Comparison of ENCODE assay signal across 8 cellular contexts in the genomic region with DNA sequence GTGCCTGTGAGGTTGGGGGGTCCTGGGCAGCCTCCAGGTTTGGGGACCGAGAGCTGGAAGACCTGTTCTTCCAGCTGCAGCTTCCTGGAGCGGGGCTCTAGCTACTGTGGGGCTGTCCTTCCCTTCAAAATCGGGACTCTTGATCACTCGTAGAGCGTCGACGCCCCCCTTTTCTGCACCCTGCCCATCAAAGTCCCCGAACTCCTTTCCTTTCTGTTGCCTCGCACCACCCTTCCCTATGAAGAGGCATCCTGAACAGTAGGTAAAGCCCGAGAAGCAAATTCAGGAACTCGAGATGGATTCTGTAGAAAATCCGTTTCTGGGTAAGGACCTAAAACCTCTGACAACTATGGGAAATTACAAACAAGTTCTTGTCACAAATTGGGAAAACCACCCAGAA. TPM values are rescaled to one million over a fixed set of nuclear protein-coding genes. Genes with fewer than 3 reads are reported as not detected.
DNase-seq lines count a peak whose midpoint lies in the region; ATAC-seq and TF ChIP-seq lines count a peak whose summit lies in the region.

No MANE protein-coding gene starts in this region.

- peaks cover 14 to 34% (median 31%) of the 10 kb centered on the region in 3 donors for H3K4me1 Mint-ChIP-seq in naive B cell

- no peaks in the 10 kb centered on the region for H3K9me3 Mint-ChIP-seq in naive B cell

- H3K4me3 Mint-ChIP-seq in naive B cell, result peak overlapping the region; percentile 87 to 95 (median 95)

- H3K27ac ChIP-seq in duodenal mucosa (ENCODE audit: low read depth, low read length), result peak overlapping the region; percentile 83

- H2AFZ ChIP-seq in Loucy (ENCODE audit: low read length), result peak overlapping the region; percentile 84

- H3K9ac ChIP-seq in Loucy (ENCODE audit: low read depth, low read length, poor library complexity, severe bottlenecking), result peak overlapping the region; percentile 81
- H3K9ac ChIP-seq in duodenal mucosa (ENCODE audit: low read depth in 1 of 2, low read length in 2 of 2), result peak overlapping the region; percentile 97 to 98

- no peaks in the 10 kb centered on the region for H3K36me3 Mint-ChIP-seq in naive B cell

- peak overlapping the region; percentile 95 for H3K4me2 ChIP-seq in Loucy (ENCODE audit: low read depth, low read length, poor library complexity, severe bottlenecking)

- H3K27me3 ChIP-seq in Loucy (ENCODE audit: insufficient read depth, low read length, poor library complexity, severe bottlenecking) (no peaks in the 10 kb centered on the region), duodenal mucosa (ENCODE audit: control insufficient read depth in 1 of 2, insufficient read depth in 2 of 2, low read length in 2 of 2) (no peaks in the 10 kb centered on the region)

- no peaks in the 10 kb centered on the region for H3F3A ChIP-seq in Loucy (ENCODE audit: low read depth)

- no peak for ATAC-seq in naive B cell (ENCODE audit: low read depth in 2 of 2)
- ATAC-seq in GM21360 (IDR thresholded peaks at IDR 0.05; ENCODE audit: unreplicated experiment), result no peak

- H3K9me2 ChIP-seq in Loucy (replicated peaks; ENCODE audit: low read depth, low read length), result no peaks in the 10 kb centered on the region

- TF ChIP-seq CTCF in AG09309 (IDR thresholded peaks at IDR 0.05; ENCODE audit: control insufficient read depth, insufficient read depth, low read depth, low read length, missing control alignments) (no peak), Loucy (conservative IDR thresholded peaks at IDR 0.05; ENCODE audit: low read length) (no peak)

- H3K4me1 ChIP-seq in Loucy (ENCODE audit: insufficient read depth, low read length, poor library complexity, severe bottlenecking), result peaks cover 34% of the 10 kb centered on the region
- peaks cover 10 to 13% of the 10 kb centered on the region in 2 donors for H3K4me1 ChIP-seq in duodenal mucosa (ENCODE audit: control insufficient read depth in 1 of 2, insufficient read depth in 2 of 2, low read length in 2 of 2)

- peaks cover 3% of the 10 kb centered on the region for H4K20me1 ChIP-seq in Loucy (ENCODE audit: insufficient read depth, low read length, poor library complexity, severe bottlenecking)

- H3K79me2 ChIP-seq in Loucy (ENCODE audit: insufficient read depth, low read length), result peaks cover 53% of the 10 kb centered on the region

- H3K27me3 Mint-ChIP-seq in naive B cell, result no peaks in the 10 kb centered on the region

- H3K4me3 ChIP-seq in AG09309 (ENCODE audit: control insufficient read depth, low read depth, low read length), result peak overlapping the region; percentile 100
- peak overlapping the region; percentile 93 for H3K4me3 ChIP-seq in Loucy (ENCODE audit: low read length, poor library complexity, severe bottlenecking)
- peak overlapping the region; percentile 95 to 96 for H3K4me3 ChIP-seq in duodenal mucosa (ENCODE audit: low read depth in 1 of 2, low read length in 2 of 2)

- no peaks in the 10 kb centered on the region for H3K36me3 ChIP-seq in Loucy (ENCODE audit: insufficient read depth, low read length)
- H3K36me3 ChIP-seq in duodenal mucosa (ENCODE audit: control insufficient read depth in 1 of 2, insufficient read depth in 2 of 2, low read length in 2 of 2), result no peaks in the 10 kb centered on the region

- DNase-seq in AG09309 (ENCODE audit: low read depth), result no peak
- no peak for DNase-seq in naive B cell
- no peak for DNase-seq in middle frontal gyrus (ENCODE audit: extremely low spot score, low spot score)
- DNase-seq in NCI-H187 (lab: John Stamatoyannopoulos, UW), result no peak
- DNase-seq in hippocampal formation (lab: John Stamatoyannopoulos, UW), result no peak

- H3K27ac Mint-ChIP-seq in naive B cell, result peak overlapping the region; percentile 89 to 97 (median 95)

- H3K9me3 ChIP-seq in Loucy (ENCODE audit: insufficient read depth, low read depth, low read length) (no peaks in the 10 kb centered on the region), duodenal mucosa (ENCODE audit: control insufficient read depth in 1 of 2, low read length in 2 of 2) (no peaks in the 10 kb centered on the region)

RNA-seq across cellular contexts. Expression of a gene that starts 0.5 kb away (rescaled TPM):
- 10 to 100 TPM in 5 of 6 donors, 1 to 10 TPM in 1; 8.9 to 27.0 (median 14.7) TPM for polyA plus RNA-seq in naive B cell (ENCODE audit: low read depth in 6 of 6)

RNA-seq across cellular contexts. Expression of a gene that starts 1.0 kb away (rescaled TPM):
- not detected for polyA plus RNA-seq in naive B cell (ENCODE audit: low read depth in 6 of 6)
